35 cellular contexts compared by ENCODE assay signal in genomic region chr17:48081858-48082257, GRCh38. TPM values are rescaled to one million over a fixed set of nuclear protein-coding genes. Genes with fewer than 3 reads are reported as not detected.
"Had no signal": no experiment of that assay in that cellular context is flagged by ENCODE, and none has a peak within 500 bp of the region (broad histone marks: within the 10 kb centered on the region; RNA-seq: fewer than 3 reads in every experiment).

No MANE protein-coding gene starts in this region.

- H3K36me3 ChIP-seq: ascending aorta, cardiac muscle cell had no signal

- H3K27ac ChIP-seq: ascending aorta, cardiac muscle cell, Peyer's patch had no signal

- H3K27me3 ChIP-seq: ascending aorta, cardiac muscle cell, Peyer's patch had no signal

- H3K4me1 Mint-ChIP-seq: central memory CD8-positive, alpha-beta T cell had no signal

- H3K27me3 Mint-ChIP-seq: activated CD4-positive, alpha-beta T cell treated with anti-CD3 and anti-CD28 coated beads for 36 hours; activated CD4-positive, alpha-beta T cell treated with anti-CD3 and anti-CD28 coated beads, Interleukin-2, amount 10 ng/mL, durations not matched to agents 7 days and 5 days; activated CD8-positive, alpha-beta memory T cell treated with anti-CD3 and anti-CD28 coated beads, Interleukin-2, amount 10 ng/mL, durations not matched to agents 7 days and 5 days; activated naive CD8-positive, alpha-beta T cell treated with anti-CD3 and anti-CD28 coated beads, Interleukin-2, amount 10 ng/mL, durations not matched to agents 7 days and 5 days; central memory CD8-positive, alpha-beta T cell had no signal

- H3K36me3 Mint-ChIP-seq: activated CD8-positive, alpha-beta memory T cell treated with anti-CD3 and anti-CD28 coated beads, Interleukin-2, amount 10 ng/mL, durations not matched to agents 7 days and 5 days had no signal

- DNase-seq: activated CD4-positive, alpha-beta T cell treated with anti-CD3 and anti-CD28 coated beads for 36 hours; activated CD4-positive, alpha-beta T cell treated with anti-CD3 and anti-CD28 coated beads, Interleukin-2, amount 10 ng/mL, durations not matched to agents 7 days and 5 days; activated CD4-positive, alpha-beta T cell treated with anti-CD3 and anti-CD28 coated beads, Interleukin-2, amount 50 U/mL, for 48 hours; activated CD8-positive, alpha-beta memory T cell treated with anti-CD3 and anti-CD28 coated beads for 24 hours; activated CD8-positive, alpha-beta memory T cell treated with anti-CD3 and anti-CD28 coated beads, Interleukin-2, amount 10 ng/mL, durations not matched to agents 7 days and 5 days; activated CD8-positive, alpha-beta memory T cell treated with anti-CD3 and anti-CD28 coated beads, Interleukin-2, amount 50 U/mL, for 48 hours; activated effector memory CD4-positive, alpha-beta T cell treated with Interleukin-2 at 50 U/mL for 16 hours; activated naive CD4-positive, alpha-beta T cell treated with anti-CD3 and anti-CD28 coated beads, Interleukin-2, amount 50 U/mL, for 16 hours; activated naive CD8-positive, alpha-beta T cell treated with anti-CD3 and anti-CD28 coated beads, Interleukin-2, amount 10 ng/mL, durations not matched to agents 7 days and 5 days; activated T-cell treated with anti-CD3 and anti-CD28 coated beads, Interleukin-2, amount 50 U/mL, for 48 hours; amygdala; Karpas-422; KBM-7; NCI-H1105; NCI-H1436; NCI-H1694; NCI-H1930; NCI-H2081 treated with DMSO at 0.1 percent for 48 hours; NCI-H226; NCI-H446 treated with DMSO at 0.1 percent for 48 hours; NCI-H524; NCI-H69; RPMI8226; SIG-M5; SW 1271; T-helper 1 cell; T-helper 2 cell; T-helper 9 cell had no signal

- H3K4me3 ChIP-seq: ascending aorta, cardiac muscle cell, Peyer's patch had no signal

- H3K27ac Mint-ChIP-seq: activated CD4-positive, alpha-beta T cell treated with anti-CD3 and anti-CD28 coated beads for 36 hours; activated CD4-positive, alpha-beta T cell treated with anti-CD3 and anti-CD28 coated beads, Interleukin-2, amount 10 ng/mL, durations not matched to agents 7 days and 5 days; activated CD8-positive, alpha-beta memory T cell treated with anti-CD3 and anti-CD28 coated beads, Interleukin-2, amount 10 ng/mL, durations not matched to agents 7 days and 5 days; activated naive CD8-positive, alpha-beta T cell treated with anti-CD3 and anti-CD28 coated beads, Interleukin-2, amount 10 ng/mL, durations not matched to agents 7 days and 5 days had no signal

- H3K4me3 Mint-ChIP-seq: activated CD4-positive, alpha-beta T cell treated with anti-CD3 and anti-CD28 coated beads for 36 hours; activated CD4-positive, alpha-beta T cell treated with anti-CD3 and anti-CD28 coated beads, Interleukin-2, amount 10 ng/mL, durations not matched to agents 7 days and 5 days; activated CD8-positive, alpha-beta memory T cell treated with anti-CD3 and anti-CD28 coated beads, Interleukin-2, amount 10 ng/mL, durations not matched to agents 7 days and 5 days; activated naive CD8-positive, alpha-beta T cell treated with anti-CD3 and anti-CD28 coated beads, Interleukin-2, amount 10 ng/mL, durations not matched to agents 7 days and 5 days; central memory CD8-positive, alpha-beta T cell had no signal

- ATAC-seq: activated CD4-positive, alpha-beta T cell treated with anti-CD3 and anti-CD28 coated beads for 36 hours; activated CD4-positive, CD25-positive, alpha-beta regulatory T cell treated with anti-CD3 and anti-CD28 coated beads, Interleukin-2, amount 50 U/mL, for 24 hours; activated CD8-positive, alpha-beta memory T cell treated with anti-CD3 and anti-CD28 coated beads, Interleukin-2, amount 10 ng/mL, durations not matched to agents 7 days and 5 days; Right ventricle myocardium inferior had no signal

- H3K9me3 ChIP-seq: ascending aorta, Peyer's patch had no signal

- H3K9me3 Mint-ChIP-seq: activated CD4-positive, alpha-beta T cell treated with anti-CD3 and anti-CD28 coated beads, Interleukin-2, amount 10 ng/mL, durations not matched to agents 7 days and 5 days; activated naive CD8-positive, alpha-beta T cell treated with anti-CD3 and anti-CD28 coated beads, Interleukin-2, amount 10 ng/mL, durations not matched to agents 7 days and 5 days; central memory CD8-positive, alpha-beta T cell had no signal

RNA-seq across cellular contexts. Expression of gene COPZ2, which starts 44.3 kb away (rescaled TPM):
- total RNA-seq: MCF 10A had no signal
